Comparison of ENCODE assay signal across 29 cellular contexts in genomic region chr1:12348113-12348512, GRCh38.
"Had no signal": no experiment of that assay in that cellular context is flagged by ENCODE, and none has a peak within 500 bp of the region (broad histone marks: within the 10 kb centered on the region; RNA-seq: fewer than 3 reads in every experiment).

No MANE protein-coding gene starts in this region.

- H3K4me1 Mint-ChIP-seq: neural progenitor cell had no signal

- DNase-seq: naive thymus-derived CD4-positive, alpha-beta T cell; natural killer cell; occipital lobe; ovary; posterior cingulate gyrus; psoas muscle; right lobe of liver; sigmoid colon; small intestine; spleen; stimulated activated CD4-positive, alpha-beta T cell treated with anti-CD3 and anti-CD28 coated beads, Interleukin-12 subunit alpha, Interleukin-12 subunit beta, amount 100 ng/mL, for 4 hours; stimulated activated CD4-positive, alpha-beta T cell treated with anti-CD3 and anti-CD28 coated beads, Interleukin-1b, Interleukin-23, amount 100 ng/mL, for 48 hours; stimulated activated CD4-positive, alpha-beta T cell treated with anti-CD3 and anti-CD28 coated beads, Interleukin-4, amount 100 ng/mL, for 1 hour; stimulated activated CD4-positive, alpha-beta T cell treated with anti-CD3 and anti-CD28 coated beads, Interleukin-4, amount 100 ng/mL, for 4 hours; stimulated activated CD8-positive, alpha-beta memory T cell treated with anti-CD3 and anti-CD28 coated beads, Interleukin-4, amount 100 ng/mL, for 48 hours; stimulated activated naive CD4-positive, alpha-beta T cell; stimulated activated naive CD8-positive, alpha-beta T cell treated with anti-CD3 and anti-CD28 coated beads, Interleukin-15, amount 100 ng/mL, for 72 hours; stimulated activated naive CD8-positive, alpha-beta T cell treated with anti-CD3 and anti-CD28 coated beads, Interleukin-15, Interleukin-2, amounts not matched to agents 100 U/mL and 50 U/mL, for 24 hours; thyroid gland; trophoblast cell; upper lobe of left lung had no signal

- H3K79me2 ChIP-seq: parathyroid adenoma had no signal

- H3K27ac Mint-ChIP-seq: natural killer cell; neural progenitor cell; progenitor cell of endocrine pancreas; stimulated activated memory B cell treated with anti-CD40 and anti-IgM and Interleukin-4, amounts not matched to agents 10 μg/mL and 1 μg/mL and 100 μg/mL, for 72 hours had no signal

- H3K9ac ChIP-seq: neural progenitor cell, parathyroid adenoma had no signal

- H3K4me3 Mint-ChIP-seq: naive thymus-derived CD4-positive, alpha-beta T cell; nephron; neural progenitor cell; stimulated activated memory B cell treated with anti-CD40 and anti-IgM and Interleukin-4, amounts not matched to agents 10 μg/mL and 1 μg/mL and 100 μg/mL, for 72 hours; stimulated activated naive CD8-positive, alpha-beta T cell treated with anti-CD3 and anti-CD28 coated beads, Interleukin-15, amount 100 ng/mL, for 72 hours had no signal

- H3K9me3 Mint-ChIP-seq: natural killer cell had no signal

- H3K4me2 ChIP-seq: neural progenitor cell had no signal

- H3K36me3 ChIP-seq: ovary had no signal

- H3K4me3 ChIP-seq: neural progenitor cell, ovary, psoas muscle, right lobe of liver, sigmoid colon, spleen, thoracic aorta, thyroid gland, tibial nerve, upper lobe of left lung, vagina had no signal

- ATAC-seq: naive thymus-derived CD4-positive, alpha-beta T cell; natural killer cell; psoas muscle; right lobe of liver; stimulated activated memory B cell treated with anti-CD40 and anti-IgM and Interleukin-4, amounts not matched to agents 10 μg/mL and 1 μg/mL and 100 μg/mL, for 72 hours; stimulated activated naive CD8-positive, alpha-beta T cell treated with anti-CD3 and anti-CD28 coated beads, Interleukin-15, amount 100 ng/mL, for 72 hours; stimulated activated naive CD8-positive, alpha-beta T cell treated with anti-CD3 and anti-CD28 coated beads, Interleukin-15, Interleukin-2, amounts not matched to agents 100 U/mL and 50 U/mL, for 24 hours had no signal

- H3K27ac ChIP-seq: neural progenitor cell, ovary, parathyroid adenoma, psoas muscle, sigmoid colon, spleen, thoracic aorta, thyroid gland, tibial nerve, upper lobe of left lung, vagina had no signal

- H3K27me3 Mint-ChIP-seq: naive thymus-derived CD4-positive, alpha-beta T cell; progenitor cell of endocrine pancreas; stimulated activated memory B cell treated with anti-CD40 and anti-IgM and Interleukin-4, amounts not matched to agents 10 μg/mL and 1 μg/mL and 100 μg/mL, for 72 hours; stimulated activated naive CD8-positive, alpha-beta T cell treated with anti-CD3 and anti-CD28 coated beads, Interleukin-15, amount 100 ng/mL, for 72 hours had no signal

- H3K9me3 ChIP-seq: ovary, psoas muscle, right lobe of liver, sigmoid colon, thyroid gland, upper lobe of left lung, vagina had no signal

- H2AFZ ChIP-seq: neural progenitor cell, parathyroid adenoma had no signal

- H3K27me3 ChIP-seq: neural progenitor cell, ovary, right lobe of liver, sigmoid colon, spleen, thyroid gland, tibial nerve, upper lobe of left lung, vagina had no signal

- H3K4me1 ChIP-seq: neural progenitor cell, parathyroid adenoma had no signal
